8 cellular contexts compared by ENCODE assay signal in genomic region chr6:15066433-15067337, GRCh38.
DNase-seq lines count a peak whose midpoint lies in the region; ATAC-seq, FAIRE-seq and TF ChIP-seq lines count a peak whose summit lies in the region.

No MANE protein-coding gene starts in this region.

- TF ChIP-seq CTCF in RWPE1 (conservative IDR thresholded peaks at IDR 0.05; ENCODE audit: low read depth) (no peak), fibroblast of pulmonary artery (IDR thresholded peaks at IDR 0.05; ENCODE audit: low read length, missing control alignments) (no peak), pancreas (IDR thresholded peaks at IDR 0.05) (no peak)

- CTCF ChIA-PET in RWPE1 (lab: Yijun Ruan, JAX) = interaction anchor here (0.6 kb wide), 1 partner anchor 111 kb away, joined by 3 read pairs; no protein-coding TSS in a partner anchor

- H3K36me3 ChIP-seq in pancreas = no peaks in the 10 kb centered on the region

- intact Hi-C loops in pancreas (cut with DNase I) = no loop called here

- POLR2A ChIA-PET in RWPE1 (lab: Yijun Ruan, JAX; ENCODE audit: low non-redundant PET) = interaction anchor here (0.6 kb wide), 1 partner anchor 811 kb away, joined by 4 read pairs; no protein-coding TSS in a partner anchor

- 67 to 78% methylated on average over 19 of the region's 19 CpGs for WGBS in pancreas, 2 donors

- H3K4me3 ChIP-seq in fibroblast of pulmonary artery (replicated peaks; ENCODE audit: low read depth, low read length) (no peak overlapping the region), pancreas (no peak overlapping the region)

- no peaks in the 10 kb centered on the region for H3K27me3 ChIP-seq in pancreas

- H3K4me1 ChIP-seq in pancreas = no peaks in the 10 kb centered on the region

- H3K27ac ChIP-seq in RWPE1 (peak overlapping the region; percentile 88), pancreas (peak overlapping the region in 2 of 4 donors; percentile 38 to 50)

- no peak for FAIRE-seq in pancreas (lab: Jason Lieb, UNC)

- ATAC-seq in pancreas (peak in 3 of 4 donors; percentile 14 to 82 (median 79)), HG02970 (IDR thresholded peaks at IDR 0.05; ENCODE audit: low FRiP score, unreplicated experiment) (no peak), GM19351 (IDR thresholded peaks at IDR 0.05; ENCODE audit: unreplicated experiment) (no peak), HG03095 (IDR thresholded peaks at IDR 0.05; ENCODE audit: unreplicated experiment) (no peak)

- DNase-seq in CD1c-positive myeloid dendritic cell (ENCODE audit: extremely low spot score) = peak; percentile 97
- DNase-seq in RWPE1 (ENCODE audit: low spot score) = peak; percentile 88
- DNase-seq in fibroblast of pulmonary artery (ENCODE audit: low read depth) = peak; percentile 76
- DNase-seq in pancreas = peak in 1 of 6 donors; percentile 37
- no peak for DNase-seq in NCI-H1105 treated with DMSO at 0.1 percent for 48 hours (lab: John Stamatoyannopoulos, UW)

- no peaks in the 10 kb centered on the region for H3K9me3 ChIP-seq in pancreas

Comparison
In these comparisons a context has a peak if more than half of its experiments do, and no peak if none do; other contexts are left out.
1. ATAC-seq: peak in pancreas (3 of 4); none in HG02970 (single experiment), GM19351 (single experiment) and HG03095 (single experiment).